8 cellular contexts compared by ENCODE assay signal in genomic region chr1:9589144-9589718, GRCh38. TPM values are rescaled to one million over a fixed set of nuclear protein-coding genes. Genes with fewer than 3 reads are reported as not detected.
DNase-seq lines count a peak whose midpoint lies in the region; ATAC-seq and TF ChIP-seq lines count a peak whose summit lies in the region.

No MANE protein-coding gene starts in this region.

- H3K79me2 ChIP-seq in Karpas-422 (ENCODE audit: low read length) (peaks cover 52% of the 10 kb centered on the region), fibroblast of lung (ENCODE audit: control insufficient read depth, insufficient read depth, low read length) (peaks cover 38% of the 10 kb centered on the region), neural progenitor cell (ENCODE audit: low read depth) (peaks cover 50% of the 10 kb centered on the region)

- peaks cover 26% of the 10 kb centered on the region for H3K4me1 ChIP-seq in CD4-positive, CD25-positive, alpha-beta regulatory T cell (ENCODE audit: control insufficient read depth, insufficient read depth, low read length, poor library complexity, severe bottlenecking)
- peaks cover 47% of the 10 kb centered on the region for H3K4me1 ChIP-seq in Karpas-422 (ENCODE audit: low read length)
- H3K4me1 ChIP-seq in fibroblast of lung (ENCODE audit: control insufficient read depth, extremely low read depth, insufficient read depth, low read length) = peaks cover 14% of the 10 kb centered on the region
- peaks cover 45% of the 10 kb centered on the region for H3K4me1 ChIP-seq in neural progenitor cell
- H3K4me1 ChIP-seq in vagina = peaks cover 55% of the 10 kb centered on the region

- peaks cover 46% of the 10 kb centered on the region for H4K20me1 ChIP-seq in Karpas-422 (ENCODE audit: insufficient read depth, low read depth, low read length)
- H4K20me1 ChIP-seq in fibroblast of lung (ENCODE audit: control insufficient read depth, extremely low read depth, insufficient read depth, low read length) = no peaks in the 10 kb centered on the region
- peaks cover 50% of the 10 kb centered on the region for H4K20me1 ChIP-seq in neural progenitor cell (ENCODE audit: low read depth)

- peak overlapping the region; percentile 47 for H3K27ac ChIP-seq in CD4-positive, CD25-positive, alpha-beta regulatory T cell (ENCODE audit: insufficient read depth, low read length, poor library complexity, severe bottlenecking)
- peak overlapping the region; percentile 39 for H3K27ac ChIP-seq in Karpas-422 (ENCODE audit: low read length)
- H3K27ac ChIP-seq in fibroblast of lung (ENCODE audit: insufficient read depth, low read length) = peak overlapping the region; percentile 59
- H3K27ac ChIP-seq in neural progenitor cell = no peak overlapping the region
- peak overlapping the region; percentile 44 for H3K27ac ChIP-seq in vagina

- H3K9me3 ChIP-seq in CD4-positive, CD25-positive, alpha-beta regulatory T cell (ENCODE audit: control insufficient read depth in 2 of 2, low read length in 2 of 2) = no peaks in the 10 kb centered on the region
- no peaks in the 10 kb centered on the region for H3K9me3 ChIP-seq in Karpas-422 (ENCODE audit: low read length)
- H3K9me3 ChIP-seq in fibroblast of lung (ENCODE audit: control insufficient read depth, insufficient read depth, low read depth, low read length) = no peaks in the 10 kb centered on the region
- H3K9me3 ChIP-seq in neural progenitor cell (ENCODE audit: low read depth) = no peaks in the 10 kb centered on the region
- no peaks in the 10 kb centered on the region for H3K9me3 ChIP-seq in vagina

- DNase-seq in CD4-positive, CD25-positive, alpha-beta regulatory T cell = peak; percentile 17 to 70 (median 45)
- DNase-seq in Karpas-422 (peak; percentile 80), fibroblast of lung (ENCODE audit: low read depth in 2 of 2) (peak; percentile 32 to 37), neural progenitor cell (ENCODE audit: low spot score) (peak; percentile 67), vagina (ENCODE audit: extremely low spot score in 2 of 2) (no peak), AML-193 (lab: John Stamatoyannopoulos, UW) (no peak)
- DNase-seq in activated CD8-positive, alpha-beta memory T cell treated with anti-CD3 and anti-CD28 coated beads, Interleukin-2, amount 50 U/mL, for 4 hours = peak; percentile 40

- TF ChIP-seq CTCF in fibroblast of lung (conservative IDR thresholded peaks at IDR 0.05 in 1 of 2, IDR thresholded peaks at IDR 0.05 in 1 of 2; ENCODE audit: low read depth in 1 of 2, low read length in 2 of 2) (no peak), neural progenitor cell (IDR thresholded peaks at IDR 0.05) (no peak), vagina (IDR thresholded peaks at IDR 0.05) (no peak)

- H3K36me3 ChIP-seq in CD4-positive, CD25-positive, alpha-beta regulatory T cell (ENCODE audit: control insufficient read depth, insufficient read depth, low read length) = no peaks in the 10 kb centered on the region
- H3K36me3 ChIP-seq in Karpas-422 (ENCODE audit: insufficient read depth, low read length) (peaks cover 10% of the 10 kb centered on the region; the same call in 1 of the 2 replicates), fibroblast of lung (ENCODE audit: control insufficient read depth, insufficient read depth, low read length) (no peaks in the 10 kb centered on the region), neural progenitor cell (no peaks in the 10 kb centered on the region), vagina (no peaks in the 10 kb centered on the region)

- intact Hi-C loops in vagina (cut with DNase I) = no loop called here

- H3K27ac Mint-ChIP-seq in CD4-positive, CD25-positive, alpha-beta regulatory T cell = peak overlapping the region; percentile 41 to 90 (median 78)
- H3K27ac Mint-ChIP-seq in neural progenitor cell = no peak overlapping the region

- H3K27me3 Mint-ChIP-seq in CD4-positive, CD25-positive, alpha-beta regulatory T cell = no peaks in the 10 kb centered on the region
- H3K27me3 Mint-ChIP-seq in neural progenitor cell (ENCODE audit: insufficient read depth, low read depth) = peaks cover 8% of the 10 kb centered on the region

- H3K36me3 Mint-ChIP-seq in CD4-positive, CD25-positive, alpha-beta regulatory T cell = no peaks in the 10 kb centered on the region
- peaks cover 4% of the 10 kb centered on the region for H3K36me3 Mint-ChIP-seq in neural progenitor cell

- peak overlapping the region; percentile 87 to 97 (median 90) for H3K4me3 Mint-ChIP-seq in CD4-positive, CD25-positive, alpha-beta regulatory T cell
- H3K4me3 Mint-ChIP-seq in neural progenitor cell = peak overlapping the region; percentile 93

- H2AFZ ChIP-seq in Karpas-422 (ENCODE audit: low read length) (no peak overlapping the region), fibroblast of lung (ENCODE audit: low read length) (peak overlapping the region; percentile 82), neural progenitor cell (replicated peaks) (no peak overlapping the region)

- no peaks in the 10 kb centered on the region for H3K27me3 ChIP-seq in CD4-positive, CD25-positive, alpha-beta regulatory T cell (ENCODE audit: control insufficient read depth, insufficient read depth, low read length)
- H3K27me3 ChIP-seq in Karpas-422 (ENCODE audit: low read length) (no peaks in the 10 kb centered on the region), fibroblast of lung (ENCODE audit: control insufficient read depth, insufficient read depth, low read length) (no peaks in the 10 kb centered on the region), neural progenitor cell (no peaks in the 10 kb centered on the region), vagina (no peaks in the 10 kb centered on the region)

- no peak for TF ChIP-seq POLR2A in vagina (IDR thresholded peaks at IDR 0.05)

- H3K9me2 ChIP-seq in Karpas-422 (replicated peaks; ENCODE audit: insufficient read depth, low read length) = no peaks in the 10 kb centered on the region

- peaks cover 48% of the 10 kb centered on the region for H3F3A ChIP-seq in neural progenitor cell (ENCODE audit: low read depth)

- H3K4me3 ChIP-seq in CD4-positive, CD25-positive, alpha-beta regulatory T cell (ENCODE audit: low read depth, low read length) = peak overlapping the region; percentile 60
- H3K4me3 ChIP-seq in Karpas-422 (ENCODE audit: low read length) (peak overlapping the region; percentile 75), fibroblast of lung (replicated peaks in 1 of 4; ENCODE audit: control extremely low read depth in 1 of 4, insufficient read depth in 1 of 4, low read depth in 3 of 4, low read length in 4 of 4) (peak overlapping the region; percentile 59 to 83 (median 69)), neural progenitor cell (peak overlapping the region; percentile 59), vagina (peak overlapping the region; percentile 67 to 76)

- no peaks in the 10 kb centered on the region for H3K9me3 Mint-ChIP-seq in CD4-positive, CD25-positive, alpha-beta regulatory T cell
- no peaks in the 10 kb centered on the region for H3K9me3 Mint-ChIP-seq in neural progenitor cell

- H3K4me2 ChIP-seq in Karpas-422 (ENCODE audit: low read depth, low read length, poor library complexity, severe bottlenecking) = peak overlapping the region; percentile 86
- peak overlapping the region; percentile 99 for H3K4me2 ChIP-seq in fibroblast of lung (ENCODE audit: extremely low read depth, insufficient read depth, low read length)
- peak overlapping the region; percentile 90 for H3K4me2 ChIP-seq in neural progenitor cell

- peaks cover 0 to 45% (median 22%) of the 10 kb centered on the region in 4 donors for H3K4me1 Mint-ChIP-seq in CD4-positive, CD25-positive, alpha-beta regulatory T cell
- peaks cover 46% of the 10 kb centered on the region for H3K4me1 Mint-ChIP-seq in neural progenitor cell

- peak; percentile 8 to 19 for ATAC-seq in CD4-positive, CD25-positive, alpha-beta regulatory T cell (ENCODE audit: low read depth in 2 of 2)
- ATAC-seq in GM21447 (IDR thresholded peaks at IDR 0.05; ENCODE audit: unreplicated experiment) = peak; percentile 13

- H3K9ac ChIP-seq in Karpas-422 (ENCODE audit: low read length) = peak overlapping the region; percentile 70
- H3K9ac ChIP-seq in fibroblast of lung (ENCODE audit: insufficient read depth, low read length) = peak overlapping the region; percentile 67
- peak overlapping the region; percentile 15 for H3K9ac ChIP-seq in neural progenitor cell

RNA-seq across cellular contexts. Expression of gene TMEM201, which starts 0.5 kb away (rescaled TPM):
- total RNA-seq in CD4-positive, CD25-positive, alpha-beta regulatory T cell = 12.1 TPM
- polyA plus RNA-seq in CD4-positive, CD25-positive, alpha-beta regulatory T cell = 1 to 10 TPM; 1.1 to 1.6 (median 1.4) TPM
- 9.3 and 12.2 TPM in 2 replicates for total RNA-seq in Karpas-422 (2014; rRNA removed; shearing (Covaris generic); ENCODE audit: low replicate concordance)
- total RNA-seq in fibroblast of lung (2.8 TPM in 2 replicates), neural progenitor cell (ENCODE audit: low replicate concordance) (1.9 and 7.3 TPM in 2 replicates), vagina (12.0 TPM)
- polyA plus RNA-seq in fibroblast of lung = 1.7 and 3.2 TPM in 2 replicates
- 4.1 and 9.0 TPM in 2 replicates for polyA plus RNA-seq in fibroblast of lung (2012)
- polyA minus RNA-seq in fibroblast of lung (ENCODE audit: low replicate concordance) = 11.8 and 14.4 TPM in 2 replicates

RNA-seq across cellular contexts. Expression of gene SLC25A33, which starts 50.0 kb away (rescaled TPM):
- 4.5 TPM for total RNA-seq in CD4-positive, CD25-positive, alpha-beta regulatory T cell
- polyA plus RNA-seq in CD4-positive, CD25-positive, alpha-beta regulatory T cell = 1 to 10 TPM; 2.7 to 4.5 (median 3.5) TPM
- 19.7 and 25.2 TPM in 2 replicates for total RNA-seq in Karpas-422 (2014; rRNA removed; shearing (Covaris generic); ENCODE audit: low replicate concordance)
- 4.8 and 4.9 TPM in 2 replicates for total RNA-seq in fibroblast of lung
- polyA plus RNA-seq in fibroblast of lung = 3.5 and 4.6 TPM in 2 replicates
- 2.8 and 4.4 TPM in 2 replicates for polyA plus RNA-seq in fibroblast of lung (2012)
- 1.9 and 2.0 TPM in 2 replicates for polyA minus RNA-seq in fibroblast of lung (ENCODE audit: low replicate concordance)
- total RNA-seq in neural progenitor cell (ENCODE audit: low replicate concordance) = 19.0 and 20.8 TPM in 2 replicates
- 6.4 TPM for total RNA-seq in vagina

Comparison
In these comparisons a context has a peak if more than half of its experiments do, and no peak if none do; other contexts are left out.
1. DNase-seq: peak in CD4-positive, CD25-positive, alpha-beta regulatory T cell (3 of 3), Karpas-422 (single experiment), activated CD8-positive, alpha-beta memory T cell treated with anti-CD3 and anti-CD28 coated beads, Interleukin-2, amount 50 U/mL, for 4 hours (single experiment), fibroblast of lung (2 of 2) and neural progenitor cell (single experiment); none in vagina (0 of 2) and AML-193 (0 of 2).
2. H3K9ac ChIP-seq: peak in every context shown above with its lines; median percentile 70 in Karpas-422; 67 in fibroblast of lung; 15 in neural progenitor cell.
3. Peak in every context shown above with its lines, with median percentiles within 50 percentile points of each other: H3K4me3 ChIP-seq and H3K4me2 ChIP-seq.